In the genomic region with DNA sequence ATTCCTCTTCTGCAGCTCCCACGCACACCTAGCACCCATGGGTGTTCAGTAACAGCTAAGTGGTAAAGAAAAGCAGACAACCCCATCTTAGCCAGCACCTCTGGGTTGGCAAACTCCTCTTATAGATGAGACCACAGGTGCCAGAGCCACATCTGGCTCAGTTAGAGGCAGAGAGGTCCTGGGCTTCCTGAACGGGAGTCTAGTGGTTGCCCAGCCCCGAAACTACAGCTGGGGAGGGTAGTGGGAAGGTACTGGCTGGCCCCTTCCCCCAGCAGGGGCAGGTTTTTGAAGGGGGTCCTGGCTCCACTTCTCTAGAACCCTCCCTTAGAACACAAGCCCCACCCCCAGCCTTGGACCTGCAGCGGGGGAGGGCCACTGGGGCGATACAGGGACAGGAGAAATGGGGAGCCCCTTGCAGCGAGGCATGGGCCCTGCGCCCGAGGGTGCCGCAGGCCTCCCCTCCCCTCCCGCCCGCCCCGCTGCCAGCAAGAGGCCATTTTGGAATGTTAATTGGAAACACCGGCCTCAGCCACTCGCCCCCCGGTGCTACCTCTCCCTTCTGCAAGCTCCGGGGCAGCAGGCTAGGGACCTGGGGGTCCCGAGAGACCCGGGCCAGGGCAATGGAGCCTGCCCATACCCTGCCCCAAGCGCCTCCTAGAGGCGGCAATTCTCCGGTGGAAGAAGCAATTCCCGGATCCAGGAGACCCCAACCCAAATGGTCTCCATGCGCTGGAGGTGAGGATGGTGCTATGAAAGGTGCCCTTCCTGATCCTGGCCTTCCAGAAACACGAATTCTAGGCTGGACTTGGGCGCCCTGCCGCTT, we compare ENCODE assay signal across 8 cellular contexts. TPM values are rescaled to one million over a fixed set of nuclear protein-coding genes. Genes with fewer than 3 reads are reported as not detected.
A peak's percentile ranks its signal among the peaks of the same experiment; 100 is the strongest.
DNase-seq lines count a peak whose midpoint lies in the region; ATAC-seq and TF ChIP-seq lines count a peak whose summit lies in the region.

No MANE protein-coding gene starts in this region.

- H3K9me3 ChIP-seq in gastroesophageal sphincter (no peaks in the 10 kb centered on the region), skeletal muscle satellite cell (replicated peaks; ENCODE audit: low read length) (no peaks in the 10 kb centered on the region)

- H3K4me1 ChIP-seq in gastroesophageal sphincter (peaks cover 0 to 71% (median 39%) of the 10 kb centered on the region in 3 donors), skeletal muscle satellite cell (ENCODE audit: control insufficient read depth, insufficient read depth, low read length) (peaks cover 39% of the 10 kb centered on the region)

- H3K4me3 ChIP-seq in HFF-Myc (replicated peaks; ENCODE audit: low read depth, low read length): peak overlapping the region; percentile 99
- H3K4me3 ChIP-seq in gastroesophageal sphincter: peak overlapping the region; percentile 77 to 85
- H3K4me3 ChIP-seq in skeletal muscle satellite cell (ENCODE audit: low read length): peak overlapping the region; percentile 94

- DNase-seq in HFF-Myc (ENCODE audit: extremely low read depth, low read depth) (no peak), GF-D8 (lab: John Stamatoyannopoulos, UW) (no peak), SW480 (ENCODE audit: low spot score) (no peak)
- DNase-seq in activated T-cell treated with anti-CD3 and anti-CD28 coated beads, Interleukin-2, amount 50 U/mL, for 48 hours: peak; percentile 47 to 54

- ATAC-seq in gastroesophageal sphincter (no peak), HG03108 (IDR thresholded peaks at IDR 0.05; ENCODE audit: unreplicated experiment) (no peak)

- H3K36me3 ChIP-seq in gastroesophageal sphincter: peaks cover 0 to 40% of the 10 kb centered on the region in 2 donors
- H3K36me3 ChIP-seq in skeletal muscle satellite cell (ENCODE audit: insufficient read depth, low read length): peaks cover 40% of the 10 kb centered on the region

- 0% methylated on average over 3 of the region's 26 CpGs; no CpG with 5 or more reads in 1 of the 2 donors for WGBS in gastroesophageal sphincter (ENCODE audit: low coverage in 1 of 2), 2 donors

- TF ChIP-seq CTCF in 22Rv1 (IDR thresholded peaks at IDR 0.05): peak; percentile 45
- TF ChIP-seq CTCF in HFF-Myc (IDR thresholded peaks at IDR 0.05; ENCODE audit: low read depth, low read length, missing control alignments): peak; percentile 17
- peak in 1 of 4 experiments; percentile 33 for TF ChIP-seq CTCF in gastroesophageal sphincter (IDR thresholded peaks at IDR 0.05)

- no peak for TF ChIP-seq POLR2A in gastroesophageal sphincter (IDR thresholded peaks at IDR 0.05)

- H3K27ac ChIP-seq in 22Rv1: peak overlapping the region; percentile 86
- H3K27ac ChIP-seq in gastroesophageal sphincter: peak overlapping the region; percentile 55 to 98 (median 88)

- peak overlapping the region; percentile 97 for H3K9ac ChIP-seq in skeletal muscle satellite cell (ENCODE audit: low read depth, low read length)

- H3K27me3 ChIP-seq in gastroesophageal sphincter: no peaks in the 10 kb centered on the region
- H3K27me3 ChIP-seq in skeletal muscle satellite cell (ENCODE audit: control insufficient read depth, insufficient read depth, low read length): no peaks in the 10 kb centered on the region

- H3K4me2 ChIP-seq in skeletal muscle satellite cell (ENCODE audit: low read length): peak overlapping the region; percentile 97

- no peak for TF ChIP-seq EP300 in gastroesophageal sphincter (IDR thresholded peaks at IDR 0.05)

RNA-seq across cellular contexts. Expression of gene DUSP7, which starts 1.5 kb away (rescaled TPM):
- 10 to 100 TPM; 10.2 to 18.1 (median 14.7) TPM for total RNA-seq in gastroesophageal sphincter
- total RNA-seq in skeletal muscle satellite cell (2012; rRNA removed): 11.4 and 12.2 TPM in 2 replicates

RNA-seq across cellular contexts. Expression of gene RPL29, which starts 59.2 kb away (rescaled TPM):
- 1,000 to 10,000 TPM in 3 of 4 donors, 100 to 1,000 TPM in 1; 775 to 1,945 (median 1,298) TPM for total RNA-seq in gastroesophageal sphincter
- 1,323 and 2,006 TPM in 2 replicates for total RNA-seq in skeletal muscle satellite cell (2012; rRNA removed)

Comparison
In these comparisons a context has a peak if more than half of its experiments do, and no peak if none do; other contexts are left out.
1. DNase-seq: peak in activated T-cell treated with anti-CD3 and anti-CD28 coated beads, Interleukin-2, amount 50 U/mL, for 48 hours (2 of 2); none in HFF-Myc (single experiment), GF-D8 (single experiment) and SW480 (single experiment).
2. Peak in every context shown above with its lines, with median percentiles within 50 percentile points of each other: H3K4me3 ChIP-seq.